Comparison of ENCODE assay signal across 9 cellular contexts in the genomic region with DNA sequence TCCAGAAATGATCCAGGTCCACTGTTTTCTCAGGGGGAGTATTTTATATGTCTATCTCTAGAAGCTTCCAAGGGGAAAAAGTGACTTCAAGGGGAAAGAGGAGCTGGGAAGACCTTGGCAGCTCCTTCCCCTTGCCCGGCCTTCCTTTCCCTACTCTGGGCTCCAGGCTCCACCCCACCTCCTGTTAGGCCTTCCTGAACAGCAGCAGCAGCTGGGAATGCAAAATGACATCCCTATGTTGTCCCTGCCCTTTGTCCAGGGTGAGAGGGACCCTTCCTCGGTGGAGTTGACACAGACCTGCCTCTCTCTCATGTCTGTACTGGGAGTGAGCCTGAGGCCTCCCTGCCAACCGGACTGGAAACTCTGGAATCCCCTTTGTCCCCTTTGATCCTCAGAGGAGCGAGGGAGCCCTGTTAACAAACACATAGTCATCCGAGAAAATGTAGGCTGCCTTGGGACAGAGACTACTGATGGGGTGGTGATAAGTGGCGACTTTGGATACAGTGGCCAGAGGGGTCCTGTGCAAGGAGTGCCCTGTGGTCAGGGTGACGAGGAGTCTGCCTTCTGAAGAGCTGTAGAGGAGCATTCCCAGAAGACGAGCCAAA. TPM values are rescaled to one million over a fixed set of nuclear protein-coding genes. Genes with fewer than 3 reads are reported as not detected.
DNase-seq lines count a peak whose midpoint lies in the region; ATAC-seq and TF ChIP-seq lines count a peak whose summit lies in the region.
"Had no signal": no experiment of that assay in that cellular context is flagged by ENCODE, and none has a peak within 500 bp of the region (broad histone marks: within the 10 kb centered on the region; RNA-seq: fewer than 3 reads in every experiment).

No MANE protein-coding gene starts in this region.

- peaks cover 29% of the 10 kb centered on the region for H3K4me1 Mint-ChIP-seq in activated CD8-positive, alpha-beta memory T cell treated with anti-CD3 and anti-CD28 coated beads, Interleukin-2, amount 10 ng/mL, durations not matched to agents 7 days and 5 days

- TF ChIP-seq CTCF in thoracic aorta (IDR thresholded peaks at IDR 0.05): no peak

- CTCF ChIA-PET in activated CD8-positive, alpha-beta memory T cell treated with anti-CD3 and anti-CD28 coated beads, Interleukin-2, amount 10 ng/mL, durations not matched to agents 7 days and 5 days (lab: Charles Lee): interaction anchor here (1.4 to 1.8 kb wide), 3 partner anchors 18 to 74 kb away, joined by 3 to 7 read pairs (median 5); no protein-coding TSS in a partner anchor

- H3K4me3 ChIP-seq in thoracic aorta: peak overlapping the region; percentile 61

- no peak for ATAC-seq in thoracic aorta (ENCODE audit: insufficient number of reproducible peaks, low FRiP score, low read depth)
- ATAC-seq in HG03159 (IDR thresholded peaks at IDR 0.05; ENCODE audit: unreplicated experiment): no peak
- ATAC-seq in activated CD8-positive, alpha-beta memory T cell treated with anti-CD3 and anti-CD28 coated beads, Interleukin-2, amount 10 ng/mL, durations not matched to agents 7 days and 5 days: no peak
- no peak for ATAC-seq in HG03442 (IDR thresholded peaks at IDR 0.05; ENCODE audit: unreplicated experiment)

- H3K36me3 ChIP-seq in thoracic aorta: no peaks in the 10 kb centered on the region

- H3K9me3 ChIP-seq in thoracic aorta: no peaks in the 10 kb centered on the region

- H3K4me1 ChIP-seq in thoracic aorta (ENCODE audit: control insufficient read depth in 1 of 2, low read depth in 2 of 2): peaks cover 86 to 96% of the 10 kb centered on the region in 2 donors

- no peaks in the 10 kb centered on the region for H3K9me3 Mint-ChIP-seq in activated CD8-positive, alpha-beta memory T cell treated with anti-CD3 and anti-CD28 coated beads, Interleukin-2, amount 10 ng/mL, durations not matched to agents 7 days and 5 days (ENCODE audit: low read depth)

- H3K4me3 Mint-ChIP-seq in activated CD8-positive, alpha-beta memory T cell treated with anti-CD3 and anti-CD28 coated beads, Interleukin-2, amount 10 ng/mL, durations not matched to agents 7 days and 5 days: no peak overlapping the region

- H3K27me3 Mint-ChIP-seq in activated CD8-positive, alpha-beta memory T cell treated with anti-CD3 and anti-CD28 coated beads, Interleukin-2, amount 10 ng/mL, durations not matched to agents 7 days and 5 days: peaks cover 3% of the 10 kb centered on the region

- H3K27me3 ChIP-seq in thoracic aorta (replicated peaks; ENCODE audit: insufficient read depth): no peaks in the 10 kb centered on the region

- no peaks in the 10 kb centered on the region for H3K36me3 Mint-ChIP-seq in activated CD8-positive, alpha-beta memory T cell treated with anti-CD3 and anti-CD28 coated beads, Interleukin-2, amount 10 ng/mL, durations not matched to agents 7 days and 5 days

- peak overlapping the region; percentile 99 to 100 for H3K27ac ChIP-seq in thoracic aorta

- no peak overlapping the region for H3K27ac Mint-ChIP-seq in activated CD8-positive, alpha-beta memory T cell treated with anti-CD3 and anti-CD28 coated beads, Interleukin-2, amount 10 ng/mL, durations not matched to agents 7 days and 5 days

- DNase-seq in NCI-H1694 (lab: John Stamatoyannopoulos, UW) (peak; percentile 46), cerebellar cortex (ENCODE audit: low spot score) (peak; percentile 29), medulla oblongata (ENCODE audit: extremely low spot score) (peak; percentile 27), thoracic aorta (ENCODE audit: low spot score) (no peak)
- no peak for DNase-seq in activated CD8-positive, alpha-beta memory T cell treated with anti-CD3 and anti-CD28 coated beads, Interleukin-2, amount 10 ng/mL, durations not matched to agents 7 days and 5 days
- DNase-seq in activated CD8-positive, alpha-beta memory T cell treated with anti-CD3 and anti-CD28 coated beads, Interleukin-2, amount 50 U/mL, for 48 hours: no peak
- DNase-seq: MM.1S had no signal

RNA-seq across cellular contexts. Expression of a gene that starts 9.0 kb away (rescaled TPM):
- total RNA-seq in thoracic aorta: over 10,000 TPM; 20,776 to 38,952 TPM
- 1,000 to 10,000 TPM; 4,026 to 5,234 TPM for total RNA-seq in activated CD8-positive, alpha-beta memory T cell treated with anti-CD3 and anti-CD28 coated beads, Interleukin-2, amount 10 ng/mL, durations not matched to agents 7 days and 5 days

RNA-seq across cellular contexts. Expression of a gene that starts 35.1 kb away (rescaled TPM):
- total RNA-seq in thoracic aorta: 100 to 1,000 TPM in 1 of 2 donors, 10 to 100 TPM in 1; 96.8 to 106 TPM
- 10 to 100 TPM; 68.0 to 76.7 TPM for total RNA-seq in activated CD8-positive, alpha-beta memory T cell treated with anti-CD3 and anti-CD28 coated beads, Interleukin-2, amount 10 ng/mL, durations not matched to agents 7 days and 5 days

Comparison
In these comparisons a context has a peak if more than half of its experiments do, and no peak if none do; other contexts are left out.
1. DNase-seq: peak in NCI-H1694 (single experiment), cerebellar cortex (single experiment) and medulla oblongata (single experiment); none in thoracic aorta (single experiment), activated CD8-positive, alpha-beta memory T cell treated with anti-CD3 and anti-CD28 coated beads, Interleukin-2, amount 10 ng/mL, durations not matched to agents 7 days and 5 days (single experiment) and activated CD8-positive, alpha-beta memory T cell treated with anti-CD3 and anti-CD28 coated beads, Interleukin-2, amount 50 U/mL, for 48 hours (single experiment).